In genomic region chr5:159262859-159263568, GRCh38 we compare ENCODE assay signal across 8 cellular contexts. TPM values are rescaled to one million over a fixed set of nuclear protein-coding genes. Genes with fewer than 3 reads are reported as not detected.
A peak's percentile ranks its signal among the peaks of the same experiment; 100 is the strongest.
DNase-seq lines count a peak whose midpoint lies in the region; ATAC-seq lines count a peak whose summit lies in the region.

UBLCP1 (plus strand) TSS chr5:159263290; CDS start chr5:159268916, 5,626 bp downstream.

- peak within 1 kb of the TSS; percentile 63 to 80 (median 72) for H3K4me2 ChIP-seq in BLaER1 treated with 17β-estradiol and CSF1 and Interleukin-3, amounts not matched to agents 10 nM and 100 nM

- peaks cover 7 to 18% (median 13%) of the 10 kb centered on the region in 10 experiments; a peak in 16 of 20 replicates for H3K4me1 ChIP-seq in BLaER1 treated with 17β-estradiol and CSF1 and Interleukin-3, amounts not matched to agents 10 nM and 100 nM

- H3K9ac ChIP-seq in BLaER1 treated with 17β-estradiol and CSF1 and Interleukin-3, amounts not matched to agents 10 nM and 100 nM, result peak within 1 kb of the TSS; percentile 58 to 80 (median 72)

- H4K20me1 ChIP-seq in BLaER1 treated with 17β-estradiol and CSF1 and Interleukin-3, amounts not matched to agents 10 nM and 100 nM, result no peaks in the 10 kb centered on the region

- peak within 1 kb of the TSS; percentile 55 to 80 (median 66) for H3K4me3 ChIP-seq in BLaER1 treated with 17β-estradiol and CSF1 and Interleukin-3, amounts not matched to agents 10 nM and 100 nM

- H3K27ac ChIP-seq in BLaER1 treated with 17β-estradiol and CSF1 and Interleukin-3, amounts not matched to agents 10 nM and 100 nM, result peak within 1 kb of the TSS; percentile 62 to 82 (median 78)

- ATAC-seq in GM19351 (IDR thresholded peaks at IDR 0.05; ENCODE audit: unreplicated experiment), result peak; percentile 92
- peak; percentile 85 for ATAC-seq in HG03520 (IDR thresholded peaks at IDR 0.05; ENCODE audit: unreplicated experiment)
- ATAC-seq in left lobe of liver, result peak; percentile 96

- peaks cover 0 to 13% (median 6%) of the 10 kb centered on the region in 11 experiments; a peak in 7 of 22 replicates for H3K36me3 ChIP-seq in BLaER1 treated with 17β-estradiol and CSF1 and Interleukin-3, amounts not matched to agents 10 nM and 100 nM

- peak; percentile 89 for DNase-seq in NCI-H748 (lab: John Stamatoyannopoulos, UW; ENCODE audit: unreplicated experiment)
- DNase-seq in activated CD4-positive, alpha-beta T cell treated with anti-CD3 and anti-CD28 coated beads, Interleukin-2, amount 50 U/mL, for 1 hour, result peak; percentile 74
- DNase-seq in dedifferentiated amniotic fluid mesenchymal stem cell (ENCODE audit: extremely low spot score), result peak; percentile 80
- DNase-seq in left lobe of liver (ENCODE audit: low spot score), result peak; percentile 85
- DNase-seq in stimulated activated CD4-positive, alpha-beta T cell treated with anti-CD3 and anti-CD28 coated beads, Interleukin-2, amount 100 ng/mL, for 4 hours (ENCODE audit: low read depth), result peak; percentile 64

- peaks cover 0 to 19% (median 11%) of the 10 kb centered on the region in 11 experiments; a peak in 12 of 22 replicates for H3K27me3 ChIP-seq in BLaER1 treated with 17β-estradiol and CSF1 and Interleukin-3, amounts not matched to agents 10 nM and 100 nM

- H3K9me3 ChIP-seq in BLaER1 treated with 17β-estradiol and CSF1 and Interleukin-3, amounts not matched to agents 10 nM and 100 nM (replicated peaks in 1 of 11), result peaks cover 52 to 81% (median 62%) of the 10 kb centered on the region in 11 experiments

RNA-seq across cellular contexts. Expression of gene UBLCP1, which starts in this region (rescaled TPM):
- total RNA-seq in left lobe of liver, result 5.9 TPM

Comparison
In these comparisons a context has a peak if more than half of its experiments do, and no peak if none do; other contexts are left out.
1. Peak in every context shown above with its lines: DNase-seq, ATAC-seq, H3K4me3 ChIP-seq and H3K27ac ChIP-seq.